In genomic region chr21:18832081-18832670, GRCh38 we compare ENCODE assay signal across 17 cellular contexts.
DNase-seq lines count a peak whose midpoint lies in the region; ATAC-seq, FAIRE-seq and TF ChIP-seq lines count a peak whose summit lies in the region.
"Had no signal": no experiment of that assay in that cellular context is flagged by ENCODE, and none has a peak within 500 bp of the region (broad histone marks: within the 10 kb centered on the region; RNA-seq: fewer than 3 reads in every experiment).

No MANE protein-coding gene starts in this region.

- DNase-seq in Calu3 (no peak), NCI-H69 (lab: John Stamatoyannopoulos, UW) (peak; percentile 62), bronchial epithelial cell (ENCODE audit: low read depth) (peak; percentile 0), NCI-H524 treated with DMSO at 0.1 percent for 48 hours (lab: John Stamatoyannopoulos, UW) (no peak)
- DNase-seq: DND-41, GDM1, IMR-90, NCI-H345, NCI-H774, Peyer's patch, SHP77 had no signal

- TF ChIP-seq POLR2A in GM18505 (IDR thresholded peaks at IDR 0.05; ENCODE audit: borderline replicate concordance, extremely low read depth, insufficient read depth, insufficient read length): no peak

- no peaks in the 10 kb centered on the region for H3K36me3 Mint-ChIP-seq in Calu3 (ENCODE audit: insufficient read depth, unreplicated experiment)

- no peak overlapping the region for H3K4me3 Mint-ChIP-seq in Calu3 (ENCODE audit: low read depth, unreplicated experiment)

- H3K9me3 ChIP-seq in mesodermal cell (ENCODE audit: control insufficient read depth, low read length): peaks cover 6% of the 10 kb centered on the region
- H3K9me3 ChIP-seq: A549, Peyer's patch had no signal

- H3K4me3 ChIP-seq in bronchial epithelial cell (ENCODE audit: low read depth, low read length) (no peak overlapping the region), mesodermal cell (ENCODE audit: extremely low read depth, insufficient read depth, low read length, poor library complexity, severe bottlenecking) (no peak overlapping the region)
- H3K4me3 ChIP-seq: A549, Peyer's patch had no signal

- H3K4me1 ChIP-seq in mesodermal cell (ENCODE audit: control insufficient read depth, insufficient read depth, low read length, poor library complexity, severe bottlenecking): peaks cover 8% of the 10 kb centered on the region
- H3K4me1 ChIP-seq: A549, Peyer's patch had no signal

- CTCF ChIA-PET in Calu3 (lab: Charles Lee): no interaction called here

- H3K27me3 ChIP-seq in bronchial epithelial cell (ENCODE audit: control insufficient read depth, insufficient read depth, low read length): no peaks in the 10 kb centered on the region
- H3K27me3 ChIP-seq: Peyer's patch had no signal

- peaks cover 5% of the 10 kb centered on the region for H3K9me3 Mint-ChIP-seq in Calu3 (ENCODE audit: low read depth, unreplicated experiment)

- H3K27me3 Mint-ChIP-seq in Calu3 (ENCODE audit: unreplicated experiment): no peaks in the 10 kb centered on the region

- no TSS peak for BruUV-seq in Calu3 (replicated peaks; lab: Mats Ljungman, UMichigan)

- H3K36me3 ChIP-seq in bronchial epithelial cell (ENCODE audit: control insufficient read depth, insufficient read depth, low read length) (no peaks in the 10 kb centered on the region), mesodermal cell (ENCODE audit: control insufficient read depth, insufficient read depth, low read length) (no peaks in the 10 kb centered on the region)
- H3K36me3 ChIP-seq: Peyer's patch had no signal

- peak overlapping the region; percentile 38 for H3K27ac Mint-ChIP-seq in Calu3 (ENCODE audit: unreplicated experiment)

- TF ChIP-seq CTCF in Calu3 (IDR thresholded peaks at IDR 0.05; ENCODE audit: unreplicated experiment): no peak
- no peak for TF ChIP-seq CTCF in bronchial epithelial cell (IDR thresholded peaks at IDR 0.05; ENCODE audit: insufficient read depth, low read length, severe bottlenecking)

- ATAC-seq in GM18505 (IDR thresholded peaks at IDR 0.05; ENCODE audit: unreplicated experiment) (no peak), GM18511 (IDR thresholded peaks at IDR 0.05; ENCODE audit: unreplicated experiment) (no peak)
- ATAC-seq: A549, HCT116 had no signal

- H3K27ac ChIP-seq in mesodermal cell (ENCODE audit: low read depth, low read length, severe bottlenecking): peak overlapping the region; percentile 78
- H3K27ac ChIP-seq: A549, Peyer's patch had no signal

- no peaks in the 10 kb centered on the region for H3K4me1 Mint-ChIP-seq in Calu3 (ENCODE audit: low read depth, unreplicated experiment)

- no peak for FAIRE-seq in bronchial epithelial cell (lab: Jason Lieb, UNC)
- FAIRE-seq: A549, GM12892 had no signal

- 79 to 86% methylated on average over 2 of the region's 2 CpGs for WGBS in mesodermal cell (ENCODE audit: insufficient coverage in 2 of 2), 2 experiments

- intact Hi-C loops in Calu3 (cut with micrococcal nuclease; ENCODE audit: unreplicated experiment): no loop called here

Comparison
In these comparisons a context has a peak if more than half of its experiments do, and no peak if none do; other contexts are left out.
1. DNase-seq: peak in NCI-H69 (single experiment) and bronchial epithelial cell (single experiment); none in Calu3 (single experiment) and NCI-H524 treated with DMSO at 0.1 percent for 48 hours (single experiment).